In genomic region chr12:95859947-95860850, GRCh38 we compare ENCODE assay signal across 8 cellular contexts. TPM values are rescaled to one million over a fixed set of nuclear protein-coding genes. Genes with fewer than 3 reads are reported as not detected.
DNase-seq lines count a peak whose midpoint lies in the region; ATAC-seq, FAIRE-seq and TF ChIP-seq lines count a peak whose summit lies in the region.

No MANE protein-coding gene starts in this region.

- H3K36me3 ChIP-seq in ACC112 (ENCODE audit: insufficient read depth, low read length) (peaks cover 42% of the 10 kb centered on the region), HEK293 (ENCODE audit: control insufficient read depth in 2 of 2, insufficient read depth in 1 of 2, low read length in 2 of 2) (peaks cover 37 to 44% of the 10 kb centered on the region in 2 experiments), lower lobe of right lung (peaks cover 35% of the 10 kb centered on the region)

- CTCF ChIA-PET in HEK293 (lab: Yijun Ruan, JAX) (interaction anchor here (0.6 to 1.0 kb wide), 3 partner anchors 58 to 237 kb away, joined by 3 read pairs; no protein-coding TSS in a partner anchor), HEK293T (lab: Yijun Ruan, JAX) (no interaction called here)

- intact Hi-C loops in lower lobe of right lung (cut with DNase I) (no loop called here), posterior cingulate gyrus (cut with DNase I) (no loop called here)

- FAIRE-seq in frontal cortex (lab: Jason Lieb, UNC) = no peak

- H3K4me1 ChIP-seq in ACC112 (ENCODE audit: control insufficient read depth, insufficient read depth, low read length, unreplicated experiment) (peaks cover 3% of the 10 kb centered on the region), HEK293 (ENCODE audit: control insufficient read depth, insufficient read depth, low read length) (0 out of 2 replicates have a peak, but pooled peaks cover 6% of the 10 kb centered on the region), lower lobe of right lung (peaks cover 29% of the 10 kb centered on the region)

- peaks cover 53% of the 10 kb centered on the region for H3K79me2 ChIP-seq in ACC112 (ENCODE audit: control insufficient read depth, insufficient read depth, low read length, unreplicated experiment)

- DNase-seq in astrocyte of the hippocampus (ENCODE audit: low read depth, low spot score) (peak; percentile 4), lower lobe of right lung (no peak), posterior cingulate gyrus (no peak), frontal cortex (ENCODE audit: low spot score in 2 of 2) (no peak), HEK293T (ENCODE audit: extremely low spot score) (no peak)

- POLR2A ChIA-PET in HEK293 (lab: Yijun Ruan, JAX) (interaction anchor here (1.3 kb wide), 1 partner anchor 18 kb away, joined by 3 read pairs; no protein-coding TSS in a partner anchor), HEK293T (lab: Yijun Ruan, JAX) (no interaction called here)

- H2AFZ ChIP-seq in ACC112 (ENCODE audit: low read length, unreplicated experiment) = no peak overlapping the region

- H3K9me3 ChIP-seq in HEK293 (ENCODE audit: control insufficient read depth, insufficient read depth, low read depth, low read length) = peaks cover 3% of the 10 kb centered on the region; the same call in 1 of the 2 replicates
- H3K9me3 ChIP-seq in lower lobe of right lung = no peaks in the 10 kb centered on the region

- H3K27me3 ChIP-seq in ACC112 (ENCODE audit: insufficient read depth, low read length) (no peaks in the 10 kb centered on the region; the same call in 1 of the 2 replicates), lower lobe of right lung (ENCODE audit: low read depth) (no peaks in the 10 kb centered on the region)

- H3K4me3 ChIP-seq in ACC112 (ENCODE audit: low read depth, low read length) (peak overlapping the region; percentile 84), HEK293 (ENCODE audit: low read depth, low read length) (peak overlapping the region; percentile 67), lower lobe of right lung (peak overlapping the region; percentile 82)

- no peak overlapping the region for H3K27ac ChIP-seq in ACC112 (ENCODE audit: low read depth, low read length)
- peak overlapping the region; percentile 70; the same call in 1 of the 2 replicates for H3K27ac ChIP-seq in HEK293 (ENCODE audit: extremely low read depth, low read depth, low read length)
- H3K27ac ChIP-seq in lower lobe of right lung = no peak overlapping the region

- ATAC-seq in lower lobe of right lung = no peak
- ATAC-seq in HG02588 (IDR thresholded peaks at IDR 0.05; ENCODE audit: unreplicated experiment) = no peak

- TF ChIP-seq CTCF in HEK293 (tag by site-specific recombination; IDR thresholded peaks at IDR 0.05) (no peak), lower lobe of right lung (IDR thresholded peaks at IDR 0.05) (no peak)

TF ChIP-seq in HEK293, 187 proteins besides CTCF, POLR2A, EP300 and RAD21 (continues in another document):
- TF ChIP-seq ZNF350 (tag by site-specific recombination; IDR thresholded peaks at IDR 0.05) = no peak
- no peak for TF ChIP-seq ZNF449 (tag by site-specific recombination; IDR thresholded peaks at IDR 0.05)
- TF ChIP-seq ZNF768 (tag by site-specific recombination; IDR thresholded peaks at IDR 0.05) = no peak
- no peak for TF ChIP-seq ZNF398 (tag by site-specific recombination; IDR thresholded peaks at IDR 0.05)
- TF ChIP-seq ZNF280C (tag by site-specific recombination; IDR thresholded peaks at IDR 0.05) = no peak
- no peak for TF ChIP-seq ZNF629 (tag by site-specific recombination; IDR thresholded peaks at IDR 0.05)

TF ChIP-seq in HEK293T, 16 proteins besides CTCF, POLR2A, EP300 and RAD21:
- no peak for TF ChIP-seq L3MBTL2 (conservative IDR thresholded peaks at IDR 0.05)
- TF ChIP-seq FOXK2 (IDR thresholded peaks at IDR 0.05) = no peak
- TF ChIP-seq SUZ12 (IDR thresholded peaks at IDR 0.05) = no peak
- no peak for TF ChIP-seq HDGF (IDR thresholded peaks at IDR 0.05; ENCODE audit: borderline replicate concordance)
- TF ChIP-seq BHLHE40 (IDR thresholded peaks at IDR 0.05; ENCODE audit: borderline replicate concordance) = no peak
- TF ChIP-seq CTBP1 (IDR thresholded peaks at IDR 0.05; ENCODE audit: borderline replicate concordance) = no peak
- no peak for TF ChIP-seq LEF1 (IDR thresholded peaks at IDR 0.05; ENCODE audit: borderline replicate concordance)
- TF ChIP-seq FOXA1 (IDR thresholded peaks at IDR 0.05) = no peak
- TF ChIP-seq SP1 (IDR thresholded peaks at IDR 0.05) = no peak
- TF ChIP-seq ARNT (IDR thresholded peaks at IDR 0.05) = no peak
- no peak for TF ChIP-seq FOXM1 (IDR thresholded peaks at IDR 0.05; ENCODE audit: borderline replicate concordance)
- no peak for TF ChIP-seq ELF4 (IDR thresholded peaks at IDR 0.05)
- TF ChIP-seq NFRKB (IDR thresholded peaks at IDR 0.05) = no peak
- TF ChIP-seq ZNF384 (IDR thresholded peaks at IDR 0.05) = no peak
- no peak for TF ChIP-seq PKNOX1 (IDR thresholded peaks at IDR 0.05)
- no peak for TF ChIP-seq TARDBP (IDR thresholded peaks at IDR 0.05)

RNA-seq across cellular contexts. Expression of gene SNRPF, which starts 1.4 kb away (rescaled TPM):
- total RNA-seq in lower lobe of right lung (15.2 TPM), frontal cortex (25.7 TPM)
